In genomic region chr3:20682573-20682972, GRCh38 we compare ENCODE assay signal across 16 cellular contexts.
DNase-seq lines count a peak whose midpoint lies in the region; ATAC-seq and TF ChIP-seq lines count a peak whose summit lies in the region.
"Had no signal": no experiment of that assay in that cellular context is flagged by ENCODE, and none has a peak within 500 bp of the region (broad histone marks: within the 10 kb centered on the region; RNA-seq: fewer than 3 reads in every experiment).

No MANE protein-coding gene starts in this region.

- H3K27me3 ChIP-seq in kidney epithelial cell (ENCODE audit: control insufficient read depth, insufficient read depth, low read length) = no peaks in the 10 kb centered on the region

- no peaks in the 10 kb centered on the region for H3K36me3 ChIP-seq in kidney epithelial cell (ENCODE audit: control insufficient read depth, insufficient read depth, low read length)

- H3K4me3 ChIP-seq in kidney epithelial cell (ENCODE audit: low read depth, low read length) = no peak overlapping the region

- ATAC-seq in HG02798 (IDR thresholded peaks at IDR 0.05; ENCODE audit: poor library complexity, unreplicated experiment) = no peak
- ATAC-seq: PC-3 had no signal

- DNase-seq in ELR (ENCODE audit: low read depth) (peak; percentile 54), NCI-H526 treated with DMSO at 0.1 percent for 48 hours (lab: John Stamatoyannopoulos, UW) (peak; percentile 38), astrocyte of the hippocampus (ENCODE audit: low read depth, low spot score) (peak; percentile 87), kidney epithelial cell (ENCODE audit: low read depth) (peak; percentile 29), GM10266 (ENCODE audit: extremely low spot score) (no peak), GOT3 (lab: John Stamatoyannopoulos, UW) (no peak), DMS53 treated with DMSO at 0.1 percent for 48 hours (lab: John Stamatoyannopoulos, UW; ENCODE audit: unreplicated experiment) (no peak)
- DNase-seq: Calu3, DND-41, IMR-90, Kasumi-1, NCI-H1436, NCI-H2081 treated with DMSO at 0.1 percent for 48 hours, NCI-H524 treated with DMSO at 0.1 percent for 48 hours, PC-3 had no signal

- TF ChIP-seq CTCF in kidney epithelial cell (IDR thresholded peaks at IDR 0.05; ENCODE audit: insufficient read depth, low read length, poor library complexity, severe bottlenecking) (no peak), GM10266 (IDR thresholded peaks at IDR 0.05; ENCODE audit: control insufficient read depth, insufficient read depth, low read depth, missing control alignments) (no peak)

Comparison
In these comparisons a context has a peak if more than half of its experiments do, and no peak if none do; other contexts are left out.
1. DNase-seq: peak in ELR (single experiment), NCI-H526 treated with DMSO at 0.1 percent for 48 hours (single experiment), astrocyte of the hippocampus (single experiment) and kidney epithelial cell (single experiment); none in GM10266 (single experiment), GOT3 (single experiment) and DMS53 treated with DMSO at 0.1 percent for 48 hours (single experiment).